ENCODE assay signal across 2 cellular contexts in genomic region chr12:53290661-53291060, GRCh38.
TF ChIP-seq lines count a peak whose summit lies in the region.

No MANE protein-coding gene starts in this region.

TF ChIP-seq in SK-N-SH, 30 proteins besides CTCF, POLR2A, EP300 and RAD21:
- TF ChIP-seq FOXM1 (IDR thresholded peaks at IDR 0.05; ENCODE audit: low read depth) = no peak
- no peak for TF ChIP-seq NRF1 (IDR thresholded peaks at IDR 0.05; ENCODE audit: low read depth, low read length)
- no peak for TF ChIP-seq FOXJ3 (CRISPR knock-in tag; IDR thresholded peaks at IDR 0.05)
- TF ChIP-seq, protein P1, sequence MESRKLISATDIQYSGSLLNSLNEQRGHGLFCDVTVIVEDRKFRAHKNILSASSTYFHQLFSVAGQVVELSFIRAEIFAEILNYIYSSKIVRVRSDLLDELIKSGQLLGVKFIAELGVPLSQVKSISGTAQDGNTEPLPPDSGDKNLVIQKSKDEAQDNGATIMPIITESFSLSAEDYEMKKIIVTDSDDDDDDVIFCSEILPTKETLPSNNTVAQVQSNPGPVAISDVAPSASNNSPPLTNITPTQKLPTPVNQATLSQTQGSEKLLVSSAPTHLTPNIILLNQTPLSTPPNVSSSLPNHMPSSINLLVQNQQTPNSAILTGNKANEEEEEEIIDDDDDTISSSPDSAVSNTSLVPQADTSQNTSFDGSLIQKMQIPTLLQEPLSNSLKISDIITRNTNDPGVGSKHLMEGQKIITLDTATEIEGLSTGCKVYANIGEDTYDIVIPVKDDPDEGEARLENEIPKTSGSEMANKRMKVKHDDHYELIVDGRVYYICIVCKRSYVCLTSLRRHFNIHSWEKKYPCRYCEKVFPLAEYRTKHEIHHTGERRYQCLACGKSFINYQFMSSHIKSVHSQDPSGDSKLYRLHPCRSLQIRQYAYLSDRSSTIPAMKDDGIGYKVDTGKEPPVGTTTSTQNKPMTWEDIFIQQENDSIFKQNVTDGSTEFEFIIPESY (IDR thresholded peaks at IDR 0.05; ENCODE audit: borderline replicate concordance, low read depth) = no peak
- TF ChIP-seq TAF1 (IDR thresholded peaks at IDR 0.05; ENCODE audit: borderline replicate concordance, low read depth, low read length) = no peak
- TF ChIP-seq RXRA (IDR thresholded peaks at IDR 0.05; ENCODE audit: borderline replicate concordance, low read depth) = no peak
- no peak for TF ChIP-seq POLR2AphosphoS5 (IDR thresholded peaks at IDR 0.05; ENCODE audit: low read depth, low read length)
- no peak for TF ChIP-seq YY1 (IDR thresholded peaks at IDR 0.05; ENCODE audit: low read depth)
- TF ChIP-seq, protein P2, sequence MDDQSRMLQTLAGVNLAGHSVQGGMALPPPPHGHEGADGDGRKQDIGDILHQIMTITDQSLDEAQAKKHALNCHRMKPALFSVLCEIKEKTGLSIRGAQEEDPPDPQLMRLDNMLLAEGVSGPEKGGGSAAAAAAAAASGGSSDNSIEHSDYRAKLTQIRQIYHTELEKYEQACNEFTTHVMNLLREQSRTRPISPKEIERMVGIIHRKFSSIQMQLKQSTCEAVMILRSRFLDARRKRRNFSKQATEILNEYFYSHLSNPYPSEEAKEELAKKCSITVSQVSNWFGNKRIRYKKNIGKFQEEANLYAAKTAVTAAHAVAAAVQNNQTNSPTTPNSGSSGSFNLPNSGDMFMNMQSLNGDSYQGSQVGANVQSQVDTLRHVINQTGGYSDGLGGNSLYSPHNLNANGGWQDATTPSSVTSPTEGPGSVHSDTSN (IDR thresholded peaks at IDR 0.05) = no peak
- no peak for TF ChIP-seq MEF2A (IDR thresholded peaks at IDR 0.05; ENCODE audit: borderline replicate concordance, low read depth)
- TF ChIP-seq, protein P3, sequence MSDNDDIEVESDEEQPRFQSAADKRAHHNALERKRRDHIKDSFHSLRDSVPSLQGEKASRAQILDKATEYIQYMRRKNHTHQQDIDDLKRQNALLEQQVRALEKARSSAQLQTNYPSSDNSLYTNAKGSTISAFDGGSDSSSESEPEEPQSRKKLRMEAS (IDR thresholded peaks at IDR 0.05; ENCODE audit: low read depth) = no peak
- TF ChIP-seq, protein P4, sequence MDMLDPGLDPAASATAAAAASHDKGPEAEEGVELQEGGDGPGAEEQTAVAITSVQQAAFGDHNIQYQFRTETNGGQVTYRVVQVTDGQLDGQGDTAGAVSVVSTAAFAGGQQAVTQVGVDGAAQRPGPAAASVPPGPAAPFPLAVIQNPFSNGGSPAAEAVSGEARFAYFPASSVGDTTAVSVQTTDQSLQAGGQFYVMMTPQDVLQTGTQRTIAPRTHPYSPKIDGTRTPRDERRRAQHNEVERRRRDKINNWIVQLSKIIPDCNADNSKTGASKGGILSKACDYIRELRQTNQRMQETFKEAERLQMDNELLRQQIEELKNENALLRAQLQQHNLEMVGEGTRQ (IDR thresholded peaks at IDR 0.05; ENCODE audit: borderline replicate concordance, low read depth, low read length) = no peak
- no peak for TF ChIP-seq REST (IDR thresholded peaks at IDR 0.05; ENCODE audit: low read depth, low read length)
- TF ChIP-seq JUND (IDR thresholded peaks at IDR 0.05) = no peak
- TF ChIP-seq TEAD4 (IDR thresholded peaks at IDR 0.05; ENCODE audit: borderline replicate concordance, insufficient read depth) = no peak
- TF ChIP-seq IRF3 (IDR thresholded peaks at IDR 0.05; ENCODE audit: low read depth, low read length) = no peak
- TF ChIP-seq RFX5 (IDR thresholded peaks at IDR 0.05; ENCODE audit: low read length) = no peak
- TF ChIP-seq MXI1 (IDR thresholded peaks at IDR 0.05; ENCODE audit: low read depth, low read length) = no peak
- no peak for TF ChIP-seq SIN3A (IDR thresholded peaks at IDR 0.05; ENCODE audit: borderline replicate concordance, low read depth, low read length)

TF ChIP-seq in SK-N-SH treated with all-trans-retinoic acid at 6 μM for 48 hours, 23 proteins besides CTCF, POLR2A, EP300 and RAD21:
- no peak for TF ChIP-seq ESRRG (CRISPR knock-in tag; IDR thresholded peaks at IDR 0.05)
- TF ChIP-seq, protein P5, sequence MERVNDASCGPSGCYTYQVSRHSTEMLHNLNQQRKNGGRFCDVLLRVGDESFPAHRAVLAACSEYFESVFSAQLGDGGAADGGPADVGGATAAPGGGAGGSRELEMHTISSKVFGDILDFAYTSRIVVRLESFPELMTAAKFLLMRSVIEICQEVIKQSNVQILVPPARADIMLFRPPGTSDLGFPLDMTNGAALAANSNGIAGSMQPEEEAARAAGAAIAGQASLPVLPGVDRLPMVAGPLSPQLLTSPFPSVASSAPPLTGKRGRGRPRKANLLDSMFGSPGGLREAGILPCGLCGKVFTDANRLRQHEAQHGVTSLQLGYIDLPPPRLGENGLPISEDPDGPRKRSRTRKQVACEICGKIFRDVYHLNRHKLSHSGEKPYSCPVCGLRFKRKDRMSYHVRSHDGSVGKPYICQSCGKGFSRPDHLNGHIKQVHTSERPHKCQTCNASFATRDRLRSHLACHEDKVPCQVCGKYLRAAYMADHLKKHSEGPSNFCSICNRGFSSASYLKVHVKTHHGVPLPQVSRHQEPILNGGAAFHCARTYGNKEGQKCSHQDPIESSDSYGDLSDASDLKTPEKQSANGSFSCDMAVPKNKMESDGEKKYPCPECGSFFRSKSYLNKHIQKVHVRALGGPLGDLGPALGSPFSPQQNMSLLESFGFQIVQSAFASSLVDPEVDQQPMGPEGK (CRISPR knock-in tag; IDR thresholded peaks at IDR 0.05; ENCODE audit: borderline replicate concordance) = no peak
- no peak for TF ChIP-seq TSHZ2 (CRISPR knock-in tag; IDR thresholded peaks at IDR 0.05)
- no peak for TF ChIP-seq ZFP30 (CRISPR knock-in tag; IDR thresholded peaks at IDR 0.05)
